Comparison of ENCODE assay signal across 17 cellular contexts in the genomic region with DNA sequence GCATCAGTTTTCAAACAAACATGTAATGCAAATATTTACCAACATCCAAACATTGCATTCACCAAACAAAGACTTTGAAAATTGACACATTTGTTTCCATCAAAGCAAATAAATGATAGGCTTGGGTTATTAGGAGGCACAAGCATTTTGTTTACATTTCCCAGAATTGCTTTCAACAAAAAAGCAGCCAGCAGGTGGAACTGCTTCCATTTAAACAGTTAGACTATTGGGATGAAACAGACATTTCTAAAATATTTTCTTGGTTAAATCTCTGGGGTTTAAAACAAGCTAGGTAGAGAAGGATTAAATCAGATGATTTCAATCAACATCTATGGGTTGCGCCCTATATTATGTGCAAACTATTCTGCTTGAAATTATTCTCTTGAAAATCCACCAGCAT. TPM values are rescaled to one million over a fixed set of nuclear protein-coding genes. Genes with fewer than 3 reads are reported as not detected.
A peak's percentile ranks its signal among the peaks of the same experiment; 100 is the strongest.
DNase-seq lines count a peak whose midpoint lies in the region; ATAC-seq and TF ChIP-seq lines count a peak whose summit lies in the region.
"Had no signal": no experiment of that assay in that cellular context is flagged by ENCODE, and none has a peak within 500 bp of the region (broad histone marks: within the 10 kb centered on the region; RNA-seq: fewer than 3 reads in every experiment).

No MANE protein-coding gene starts in this region.

- POLR2A ChIA-PET in MCF 10A (lab: Yijun Ruan, JAX): interaction anchor here (2.0 to 2.9 kb wide), 2 partner anchors 55 to 63 kb away, joined by 7 to 11 read pairs; no protein-coding TSS in a partner anchor

- no peaks in the 10 kb centered on the region for H3K4me1 ChIP-seq in breast epithelium
- H3K4me1 ChIP-seq: HAP-1 had no signal

- H3K9me3 ChIP-seq in breast epithelium: no peaks in the 10 kb centered on the region
- H3K9me3 ChIP-seq: HAP-1 had no signal

- DNase-seq in MCF 10A (ENCODE audit: unreplicated experiment): no peak
- DNase-seq in breast epithelium (ENCODE audit: low spot score in 2 of 2): no peak
- peak; percentile 61 for DNase-seq in NCI-H146 treated with DMSO at 0.1 percent for 48 hours (lab: John Stamatoyannopoulos, UW; ENCODE audit: unreplicated experiment)
- no peak for DNase-seq in retinal pigment epithelial cell (ENCODE audit: low read depth)
- DNase-seq in activated T-cell treated with anti-CD3 and anti-CD28 coated beads, Interleukin-2, amount 50 U/mL, for 4 hours: no peak
- DNase-seq in activated T-helper 1 cell treated with anti-CD3 and anti-CD28 coated beads, Interleukin-12 subunit alpha, Interleukin-12 subunit beta, Interleukin-2, Interleukin-4 antibody, amounts not matched to agents 30 ng/mL and 10 ng/mL and 1 ng/mL, durations not matched to agents 14 hours and 24 hours and 36 hours (ENCODE audit: low spot score): no peak
- no peak for DNase-seq in GM19238 (ENCODE audit: insufficient read length, low spot score)
- DNase-seq: activated effector memory CD4-positive, alpha-beta T cell treated with anti-CD3 and anti-CD28 coated beads, Interleukin-2, amount 50 U/mL, for 16 hours; DMS 273 treated with DMSO at 0.1 percent for 48 hours; NCI-H1436; nucleus accumbens; trophoblast cell had no signal

- BruUV-seq in MCF 10A (replicated peaks; lab: Mats Ljungman, UMichigan): no TSS peak

- no peaks in the 10 kb centered on the region for H3K4me1 Mint-ChIP-seq in MCF 10A (ENCODE audit: insufficient read depth, unreplicated experiment)
- H3K4me1 Mint-ChIP-seq in activated T-cell treated with anti-CD3 and anti-CD28 coated beads, Interleukin-2, amount 50 U/mL, for 4 hours (ENCODE audit: low read depth): no peaks in the 10 kb centered on the region
- no peaks in the 10 kb centered on the region for H3K4me1 Mint-ChIP-seq in activated T-helper 1 cell treated with anti-CD3 and anti-CD28 coated beads, Interleukin-12 subunit alpha, Interleukin-12 subunit beta, Interleukin-2, Interleukin-4 antibody, amounts not matched to agents 30 ng/mL and 10 ng/mL and 1 ng/mL, durations not matched to agents 14 hours and 24 hours and 36 hours (ENCODE audit: low read depth)
- H3K4me1 Mint-ChIP-seq: mesothelial cell of epicardium had no signal

- H3K27ac Mint-ChIP-seq in MCF 10A (ENCODE audit: low read depth, unreplicated experiment): no peak overlapping the region
- no peak overlapping the region for H3K27ac Mint-ChIP-seq in activated T-helper 1 cell treated with anti-CD3 and anti-CD28 coated beads, Interleukin-12 subunit alpha, Interleukin-12 subunit beta, Interleukin-2, Interleukin-4 antibody, amounts not matched to agents 30 ng/mL and 10 ng/mL and 1 ng/mL, durations not matched to agents 14 hours and 24 hours and 36 hours
- H3K27ac Mint-ChIP-seq: mesothelial cell of epicardium; stimulated activated memory B cell treated with anti-CD40 and anti-IgM and Interleukin-4, amounts not matched to agents 10 μg/mL and 1 μg/mL and 100 μg/mL, for 72 hours had no signal

- intact Hi-C loops in MCF 10A (cut with micrococcal nuclease): loop anchor here (1.0 kb wide), 1 partner anchor 62 kb away; no protein-coding TSS in a partner anchor
- intact Hi-C loops in breast epithelium (cut with DNase I; ENCODE audit: low total_unique reads): no loop called here
- intact Hi-C loops in activated T-helper 1 cell treated with anti-CD3 and anti-CD28 coated beads, Interleukin-12 subunit alpha, Interleukin-12 subunit beta, Interleukin-2, Interleukin-4 antibody, amounts not matched to agents 30 ng/mL and 10 ng/mL and 1 ng/mL, durations not matched to agents 14 hours and 24 hours and 36 hours (cut with micrococcal nuclease): loop anchor here (1.0 kb wide), 1 partner anchor 62 kb away; no protein-coding TSS in a partner anchor

- no peak overlapping the region for H3K4me3 Mint-ChIP-seq in MCF 10A (ENCODE audit: unreplicated experiment)
- no peak overlapping the region for H3K4me3 Mint-ChIP-seq in activated T-cell treated with anti-CD3 and anti-CD28 coated beads, Interleukin-2, amount 50 U/mL, for 4 hours
- no peak overlapping the region for H3K4me3 Mint-ChIP-seq in activated T-helper 1 cell treated with anti-CD3 and anti-CD28 coated beads, Interleukin-12 subunit alpha, Interleukin-12 subunit beta, Interleukin-2, Interleukin-4 antibody, amounts not matched to agents 30 ng/mL and 10 ng/mL and 1 ng/mL, durations not matched to agents 14 hours and 24 hours and 36 hours
- H3K4me3 Mint-ChIP-seq: mesothelial cell of epicardium; stimulated activated memory B cell treated with anti-CD40 and anti-IgM and Interleukin-4, amounts not matched to agents 10 μg/mL and 1 μg/mL and 100 μg/mL, for 72 hours had no signal

- no peaks in the 10 kb centered on the region for H3K9me3 Mint-ChIP-seq in MCF 10A (ENCODE audit: unreplicated experiment)
- H3K9me3 Mint-ChIP-seq in activated T-cell treated with anti-CD3 and anti-CD28 coated beads, Interleukin-2, amount 50 U/mL, for 4 hours: no peaks in the 10 kb centered on the region
- H3K9me3 Mint-ChIP-seq in activated T-helper 1 cell treated with anti-CD3 and anti-CD28 coated beads, Interleukin-12 subunit alpha, Interleukin-12 subunit beta, Interleukin-2, Interleukin-4 antibody, amounts not matched to agents 30 ng/mL and 10 ng/mL and 1 ng/mL, durations not matched to agents 14 hours and 24 hours and 36 hours: no peaks in the 10 kb centered on the region
- H3K9me3 Mint-ChIP-seq: mesothelial cell of epicardium; stimulated activated memory B cell treated with anti-CD40 and anti-IgM and Interleukin-4, amounts not matched to agents 10 μg/mL and 1 μg/mL and 100 μg/mL, for 72 hours had no signal

- TF ChIP-seq POLR2A in breast epithelium (IDR thresholded peaks at IDR 0.05): no peak

- CTCF ChIA-PET in MCF 10A (lab: Yijun Ruan, JAX): interaction anchor here (0.6 to 13.4 kb wide), 27 partner anchors 9 to 221 kb away, joined by 3 to 296 read pairs (median 6); a partner anchor contains a TSS

- H3K27me3 ChIP-seq in breast epithelium: no peaks in the 10 kb centered on the region

- peaks cover 67% of the 10 kb centered on the region for H3K27me3 Mint-ChIP-seq in MCF 10A (ENCODE audit: insufficient read depth, unreplicated experiment)
- H3K27me3 Mint-ChIP-seq in activated T-cell treated with anti-CD3 and anti-CD28 coated beads, Interleukin-2, amount 50 U/mL, for 4 hours (ENCODE audit: low read depth): peaks cover 39% of the 10 kb centered on the region
- H3K27me3 Mint-ChIP-seq in activated T-helper 1 cell treated with anti-CD3 and anti-CD28 coated beads, Interleukin-12 subunit alpha, Interleukin-12 subunit beta, Interleukin-2, Interleukin-4 antibody, amounts not matched to agents 30 ng/mL and 10 ng/mL and 1 ng/mL, durations not matched to agents 14 hours and 24 hours and 36 hours (ENCODE audit: insufficient read depth): peaks cover 49% of the 10 kb centered on the region
- H3K27me3 Mint-ChIP-seq: stimulated activated memory B cell treated with anti-CD40 and anti-IgM and Interleukin-4, amounts not matched to agents 10 μg/mL and 1 μg/mL and 100 μg/mL, for 72 hours had no signal

- no peak for ATAC-seq in activated T-cell treated with anti-CD3 and anti-CD28 coated beads, Interleukin-2, amount 50 U/mL, for 4 hours
- ATAC-seq: stimulated activated memory B cell treated with anti-CD40 and anti-IgM and Interleukin-4, amounts not matched to agents 10 μg/mL and 1 μg/mL and 100 μg/mL, for 72 hours had no signal

- no peak overlapping the region for H3K4me3 ChIP-seq in breast epithelium
- H3K4me3 ChIP-seq in retinal pigment epithelial cell (ENCODE audit: low read length): no peak overlapping the region
- H3K4me3 ChIP-seq: HAP-1 had no signal

- H3K27ac ChIP-seq in breast epithelium (no peak overlapping the region), VCaP (no peak overlapping the region)

- TF ChIP-seq CTCF in MCF 10A (IDR thresholded peaks at IDR 0.05; ENCODE audit: unreplicated experiment) (peak; percentile 49), breast epithelium (IDR thresholded peaks at IDR 0.05) (no peak), VCaP (conservative IDR thresholded peaks at IDR 0.05) (peak; percentile 60), retinal pigment epithelial cell (conservative IDR thresholded peaks at IDR 0.05; ENCODE audit: low read depth, low read length) (peak; percentile 40)

- no peaks in the 10 kb centered on the region for H3K36me3 ChIP-seq in breast epithelium
- H3K36me3 ChIP-seq: HAP-1 had no signal

- H3K36me3 Mint-ChIP-seq in MCF 10A (ENCODE audit: insufficient read depth, unreplicated experiment): peaks cover 6% of the 10 kb centered on the region
- H3K36me3 Mint-ChIP-seq in activated T-cell treated with anti-CD3 and anti-CD28 coated beads, Interleukin-2, amount 50 U/mL, for 4 hours (ENCODE audit: insufficient read depth): no peaks in the 10 kb centered on the region
- no peaks in the 10 kb centered on the region for H3K36me3 Mint-ChIP-seq in activated T-helper 1 cell treated with anti-CD3 and anti-CD28 coated beads, Interleukin-12 subunit alpha, Interleukin-12 subunit beta, Interleukin-2, Interleukin-4 antibody, amounts not matched to agents 30 ng/mL and 10 ng/mL and 1 ng/mL, durations not matched to agents 14 hours and 24 hours and 36 hours (ENCODE audit: low read depth)
- H3K36me3 Mint-ChIP-seq: mesothelial cell of epicardium; stimulated activated memory B cell treated with anti-CD40 and anti-IgM and Interleukin-4, amounts not matched to agents 10 μg/mL and 1 μg/mL and 100 μg/mL, for 72 hours had no signal

RNA-seq across cellular contexts. Expression of a gene that starts 1.4 kb away (rescaled TPM):
- total RNA-seq in MCF 10A (2022) (1.4 TPM in 2 replicates), breast epithelium (1 to 10 TPM in 1 of 3 donors, not detected in 2; 6.1 TPM)
- under 1 TPM in 1 of 3 donors, not detected in 2; 0.74 TPM for total RNA-seq in activated T-cell treated with anti-CD3 and anti-CD28 coated beads, Interleukin-2, amount 50 U/mL, for 4 hours
- total RNA-seq in activated T-helper 1 cell treated with anti-CD3 and anti-CD28 coated beads, Interleukin-12 subunit alpha, Interleukin-12 subunit beta, Interleukin-2, Interleukin-4 antibody, amounts not matched to agents 30 ng/mL and 10 ng/mL and 1 ng/mL, durations not matched to agents 14 hours and 24 hours and 36 hours: not detected in 2 replicates
- total RNA-seq: skeletal muscle tissue had no signal

RNA-seq across cellular contexts. Expression of a gene that starts 32.6 kb away (rescaled TPM):
- total RNA-seq in MCF 10A (2022): 0.72 and 1.1 TPM in 2 replicates
- 1 to 10 TPM in 1 of 3 donors, under 1 TPM in 1, not detected in 1; 0.66 to 1.5 TPM for total RNA-seq in breast epithelium
- under 1 TPM in 2 of 3 donors, not detected in 1; 0.11 to 0.13 TPM for total RNA-seq in activated T-cell treated with anti-CD3 and anti-CD28 coated beads, Interleukin-2, amount 50 U/mL, for 4 hours
- 0.16 and 0.24 TPM in 2 replicates for total RNA-seq in activated T-helper 1 cell treated with anti-CD3 and anti-CD28 coated beads, Interleukin-12 subunit alpha, Interleukin-12 subunit beta, Interleukin-2, Interleukin-4 antibody, amounts not matched to agents 30 ng/mL and 10 ng/mL and 1 ng/mL, durations not matched to agents 14 hours and 24 hours and 36 hours
- total RNA-seq: skeletal muscle tissue had no signal

Comparison
In these comparisons a context has a peak if more than half of its experiments do, and no peak if none do; other contexts are left out.
1. CTCF ChIP-seq: peak in MCF 10A (single experiment), VCaP (single experiment) and retinal pigment epithelial cell (single experiment); none in breast epithelium (0 of 3).